In the genomic region with DNA sequence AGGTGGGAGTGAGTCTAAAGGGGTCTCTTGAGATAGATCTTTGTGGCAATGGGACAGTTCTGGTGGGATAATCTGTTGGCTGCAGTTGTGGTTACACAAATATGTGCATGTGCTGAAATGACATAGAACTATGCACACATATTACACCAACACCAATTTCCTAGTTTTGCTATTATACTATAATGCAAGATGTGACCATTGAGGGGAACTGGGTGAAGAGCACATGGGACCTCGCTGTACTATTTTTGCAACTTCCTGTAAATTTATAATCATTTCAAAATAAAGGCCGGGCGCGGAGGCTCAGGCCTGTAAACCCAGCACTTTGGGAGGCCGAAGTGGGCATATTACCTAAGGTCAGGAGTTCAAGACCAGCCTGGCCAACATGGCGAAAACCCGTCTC, we compare ENCODE assay signal across 38 cellular contexts. TPM values are rescaled to one million over a fixed set of nuclear protein-coding genes. Genes with fewer than 3 reads are reported as not detected.
"Had no signal": no experiment of that assay in that cellular context is flagged by ENCODE, and none has a peak within 500 bp of the region (broad histone marks: within the 10 kb centered on the region; RNA-seq: fewer than 3 reads in every experiment).

No MANE protein-coding gene starts in this region.

- H3K9me3 ChIP-seq: SJSA1 had no signal

- H3K27me3 Mint-ChIP-seq: activated CD4-positive, alpha-beta memory T cell treated with anti-CD3 and anti-CD28 coated beads, Interleukin-2, amount 10 ng/mL, durations not matched to agents 7 days and 5 days; activated naive CD4-positive, alpha-beta T cell treated with anti-CD3 and anti-CD28 coated beads, Interleukin-2, amount 50 U/mL, for 24 hours; central memory CD8-positive, alpha-beta T cell had no signal

- H3K9me3 Mint-ChIP-seq: activated naive CD4-positive, alpha-beta T cell treated with anti-CD3 and anti-CD28 coated beads, Interleukin-2, amount 50 U/mL, for 24 hours; central memory CD8-positive, alpha-beta T cell had no signal

- H3K27ac ChIP-seq: ascending aorta, cardiac muscle cell, SJSA1, WERI-Rb-1 had no signal

- H3K36me3 Mint-ChIP-seq: activated naive CD8-positive, alpha-beta T cell treated with anti-CD3 and anti-CD28 coated beads, Interleukin-2, amount 10 ng/mL, durations not matched to agents 7 days and 5 days had no signal

- H3K4me1 Mint-ChIP-seq: activated CD4-positive, alpha-beta memory T cell treated with anti-CD3 and anti-CD28 coated beads, Interleukin-2, amount 10 ng/mL, durations not matched to agents 7 days and 5 days; activated CD8-positive, alpha-beta memory T cell treated with anti-CD3 and anti-CD28 coated beads, Interleukin-2, amount 10 ng/mL, durations not matched to agents 7 days and 5 days; activated naive CD4-positive, alpha-beta T cell treated with anti-CD3 and anti-CD28 coated beads, Interleukin-2, amount 50 U/mL, for 24 hours; activated T-helper 17 cell treated with anti-CD3 and anti-CD28 coated beads, Interleukin-2, amount 50 U/mL, for 72 hours; central memory CD8-positive, alpha-beta T cell; T-cell; T-helper 17 cell had no signal

- H3K4me3 Mint-ChIP-seq: activated CD4-positive, alpha-beta memory T cell treated with anti-CD3 and anti-CD28 coated beads, Interleukin-2, amount 10 ng/mL, durations not matched to agents 7 days and 5 days; activated CD8-positive, alpha-beta memory T cell treated with anti-CD3 and anti-CD28 coated beads, Interleukin-2, amount 10 ng/mL, durations not matched to agents 7 days and 5 days; activated naive CD4-positive, alpha-beta T cell treated with anti-CD3 and anti-CD28 coated beads, Interleukin-2, amount 50 U/mL, for 24 hours; activated naive CD8-positive, alpha-beta T cell treated with anti-CD3 and anti-CD28 coated beads, Interleukin-2, amount 10 ng/mL, durations not matched to agents 7 days and 5 days; activated T-helper 17 cell treated with anti-CD3 and anti-CD28 coated beads, Interleukin-2, amount 50 U/mL, for 72 hours; central memory CD8-positive, alpha-beta T cell; T-cell; T-helper 17 cell had no signal

- DNase-seq: activated CD4-positive, alpha-beta memory T cell treated with anti-CD3 and anti-CD28 coated beads, Interleukin-2, amount 10 ng/mL, durations not matched to agents 7 days and 5 days; activated CD4-positive, alpha-beta T cell treated with anti-CD3 and anti-CD28 coated beads for 1 hour; activated CD4-positive, alpha-beta T cell treated with anti-CD3 and anti-CD28 coated beads for 48 hours; activated CD4-positive, CD25-positive, alpha-beta regulatory T cell; activated CD8-positive, alpha-beta memory T cell treated with anti-CD3 and anti-CD28 coated beads for 24 hours; activated CD8-positive, alpha-beta memory T cell treated with anti-CD3 and anti-CD28 coated beads, Interleukin-2, amount 10 ng/mL, durations not matched to agents 7 days and 5 days; activated CD8-positive, alpha-beta memory T cell treated with anti-CD3 and anti-CD28 coated beads, Interleukin-2, amount 50 U/mL, for 48 hours; activated gamma-delta T cell; activated naive CD4-positive, alpha-beta T cell treated with Interleukin-2 at 50 U/mL for 16 hours; activated naive CD8-positive, alpha-beta T cell treated with anti-CD3 and anti-CD28 coated beads, Interleukin-2, amount 10 ng/mL, durations not matched to agents 7 days and 5 days; activated T-cell treated with anti-CD3 and anti-CD28 coated beads, Interleukin-2, amount 50 U/mL, for 48 hours; amygdala; NCI-H1092 treated with DMSO at 0.1 percent for 48 hours; NCI-H1417; NCI-H146; NCI-H187; NCI-H2029 treated with DMSO at 0.1 percent for 48 hours; NCI-H2107; NCI-H2171; NCI-H510A; NCI-H526; NCI-H748 treated with DMSO at 0.1 percent for 48 hours; NK-92 treated with Interleukin-12 subunit alpha and Interleukin-12 subunit beta, amount 100 ng/mL, for 24 hours; OCI-M1; SHP77; SK-N-SH; T-cell; T-helper 17 cell; WERI-Rb-1 had no signal

- H3K4me1 ChIP-seq: ascending aorta, SJSA1 had no signal

- H3K27me3 ChIP-seq: ascending aorta, cardiac muscle cell had no signal

- H3K36me3 ChIP-seq: ascending aorta, cardiac muscle cell, SJSA1, WERI-Rb-1 had no signal

- ATAC-seq: activated CD8-positive, alpha-beta memory T cell treated with anti-CD3 and anti-CD28 coated beads, Interleukin-2, amount 10 ng/mL, durations not matched to agents 7 days and 5 days; activated T-helper 17 cell treated with anti-CD3 and anti-CD28 coated beads, Interleukin-2, amount 50 U/mL, for 72 hours; K562; Panc1; T-cell; T-helper 17 cell had no signal

- H3K4me3 ChIP-seq: ascending aorta, cardiac muscle cell, K562, SJSA1 had no signal

- H3K27ac Mint-ChIP-seq: activated CD4-positive, alpha-beta memory T cell treated with anti-CD3 and anti-CD28 coated beads, Interleukin-2, amount 10 ng/mL, durations not matched to agents 7 days and 5 days; activated CD8-positive, alpha-beta memory T cell treated with anti-CD3 and anti-CD28 coated beads, Interleukin-2, amount 10 ng/mL, durations not matched to agents 7 days and 5 days; activated naive CD4-positive, alpha-beta T cell treated with anti-CD3 and anti-CD28 coated beads, Interleukin-2, amount 50 U/mL, for 24 hours; activated naive CD8-positive, alpha-beta T cell treated with anti-CD3 and anti-CD28 coated beads, Interleukin-2, amount 10 ng/mL, durations not matched to agents 7 days and 5 days; T-cell; T-helper 17 cell had no signal

RNA-seq across cellular contexts. Expression of a gene that starts 30.9 kb away (rescaled TPM):
- polyA plus RNA-seq: K562, SK-N-SH had no signal

RNA-seq across cellular contexts. Expression of a gene that starts 35.3 kb away (rescaled TPM):
- polyA plus RNA-seq: adipose tissue, cardiac muscle cell, K562, SK-N-SH had no signal

RNA-seq across cellular contexts. Expression of a gene that starts 51.6 kb away (rescaled TPM):
- polyA plus RNA-seq: cardiac muscle cell, K562, SK-N-SH had no signal
